Comparison of ENCODE assay signal across 8 cellular contexts in genomic region chr13:36998624-36999041, GRCh38. TPM values are rescaled to one million over a fixed set of nuclear protein-coding genes. Genes with fewer than 3 reads are reported as not detected.
DNase-seq lines count a peak whose midpoint lies in the region; ATAC-seq and TF ChIP-seq lines count a peak whose summit lies in the region.

No MANE protein-coding gene starts in this region.

- peaks cover 24% of the 10 kb centered on the region for H3K4me1 Mint-ChIP-seq in dendritic cell treated with granulocyte-macrophage colony-stimulating factor and Interleukin-4, amounts not matched to agents 40 ng/mL and 50 ng/mL, for 4 days (ENCODE audit: low read depth)
- H3K4me1 Mint-ChIP-seq in stimulated activated naive CD8-positive, alpha-beta T cell treated with anti-CD3 and anti-CD28 coated beads, Interleukin-15, amount 100 ng/mL, for 72 hours, result peaks cover 38% of the 10 kb centered on the region

- H3K27me3 ChIP-seq in HCT116 (ENCODE audit: insufficient read depth, low read length), result no peaks in the 10 kb centered on the region
- H3K27me3 ChIP-seq in WERI-Rb-1 (ENCODE audit: insufficient read depth, low read depth, severe bottlenecking), result no peaks in the 10 kb centered on the region

- no peak for TF ChIP-seq POLR2A in HCT116 (IDR thresholded peaks at IDR 0.05; ENCODE audit: borderline replicate concordance, extremely low read depth, insufficient read depth, insufficient read length)

- RAD21 ChIA-PET in HCT116 (lab: Charles Lee; ENCODE audit: low non-redundant PET in 1 of 2, low total read pairs in 2 of 2, uncharacterized antibody in 2 of 2, unreplicated experiment in 2 of 2), result no interaction called here

- no peak for TF ChIP-seq RAD21 in HCT116 (IDR thresholded peaks at IDR 0.05; ENCODE audit: low read depth)

- H3K27ac Mint-ChIP-seq in dendritic cell treated with granulocyte-macrophage colony-stimulating factor and Interleukin-4, amounts not matched to agents 40 ng/mL and 50 ng/mL, for 4 days, result peak overlapping the region; percentile 99
- H3K27ac Mint-ChIP-seq in stimulated activated naive CD8-positive, alpha-beta T cell treated with anti-CD3 and anti-CD28 coated beads, Interleukin-15, amount 100 ng/mL, for 72 hours, result peak overlapping the region; percentile 100

- no peaks in the 10 kb centered on the region for H4K20me1 ChIP-seq in HCT116 (ENCODE audit: insufficient read depth)

- H3K4me1 ChIP-seq in HCT116 (ENCODE audit: control insufficient read depth in 1 of 2, insufficient read depth in 2 of 2, low read length in 2 of 2), result peaks cover 10 to 17% of the 10 kb centered on the region in 2 experiments; a peak in 3 of 4 replicates

- H3K9me3 Mint-ChIP-seq in dendritic cell treated with granulocyte-macrophage colony-stimulating factor and Interleukin-4, amounts not matched to agents 40 ng/mL and 50 ng/mL, for 4 days, result no peaks in the 10 kb centered on the region
- H3K9me3 Mint-ChIP-seq in stimulated activated naive CD8-positive, alpha-beta T cell treated with anti-CD3 and anti-CD28 coated beads, Interleukin-15, amount 100 ng/mL, for 72 hours, result no peaks in the 10 kb centered on the region

- H3K9me3 ChIP-seq in HCT116 (ENCODE audit: control insufficient read depth in 1 of 2, insufficient read depth in 1 of 2, low read depth in 1 of 2, low read length in 2 of 2), result no peaks in the 10 kb centered on the region
- no peaks in the 10 kb centered on the region for H3K9me3 ChIP-seq in WERI-Rb-1 (ENCODE audit: severe bottlenecking)

- peak overlapping the region; percentile 100 for H3K4me3 Mint-ChIP-seq in dendritic cell treated with granulocyte-macrophage colony-stimulating factor and Interleukin-4, amounts not matched to agents 40 ng/mL and 50 ng/mL, for 4 days
- peak overlapping the region; percentile 97 to 99 for H3K4me3 Mint-ChIP-seq in stimulated activated naive CD8-positive, alpha-beta T cell treated with anti-CD3 and anti-CD28 coated beads, Interleukin-15, amount 100 ng/mL, for 72 hours

- H3K27me3 Mint-ChIP-seq in dendritic cell treated with granulocyte-macrophage colony-stimulating factor and Interleukin-4, amounts not matched to agents 40 ng/mL and 50 ng/mL, for 4 days, result no peaks in the 10 kb centered on the region
- no peaks in the 10 kb centered on the region for H3K27me3 Mint-ChIP-seq in stimulated activated naive CD8-positive, alpha-beta T cell treated with anti-CD3 and anti-CD28 coated beads, Interleukin-15, amount 100 ng/mL, for 72 hours

- H3K4me2 ChIP-seq in HCT116 (ENCODE audit: low read length), result peak overlapping the region; percentile 83

- CTCF ChIA-PET in HCT116 (lab: Charles Lee), result no interaction called here

- H3K36me3 ChIP-seq in HCT116 (ENCODE audit: control insufficient read depth in 1 of 2, insufficient read depth in 2 of 2, low read length in 2 of 2), result peaks cover 13 to 17% of the 10 kb centered on the region in 2 experiments
- peaks cover 13% of the 10 kb centered on the region for H3K36me3 ChIP-seq in WERI-Rb-1

- intact Hi-C loops in HCT116 (cut with micrococcal nuclease), result loop anchor here (5.0 kb wide), 1 partner anchor 716 kb away; no protein-coding TSS in a partner anchor
- intact Hi-C loops in dendritic cell treated with granulocyte-macrophage colony-stimulating factor and Interleukin-4, amounts not matched to agents 40 ng/mL and 50 ng/mL, for 4 days (cut with micrococcal nuclease), result loop anchor here (2.0 to 5.0 kb wide), 2 partner anchors 60 to 581 kb away; partner anchors contain the start of gene SUPT20H

- H3K27ac ChIP-seq in 22Rv1 (peak overlapping the region; percentile 99), HCT116 (ENCODE audit: low read depth, low read length) (peak overlapping the region; percentile 81), WERI-Rb-1 (peak overlapping the region; percentile 99)

- DNase-seq in HCT116 (ENCODE audit: low read depth, low spot score) (no peak), WERI-Rb-1 (peak; percentile 11), lung microvascular endothelial cell (ENCODE audit: low read depth in 2 of 2) (peak; percentile 16 to 17), NCI-H510A treated with DMSO at 0.1 percent for 48 hours (lab: John Stamatoyannopoulos, UW) (no peak), NCI-H446 (lab: John Stamatoyannopoulos, UW) (no peak)
- peak; percentile 16 to 30 for DNase-seq in stimulated activated naive CD8-positive, alpha-beta T cell treated with anti-CD3 and anti-CD28 coated beads, Interleukin-15, amount 100 ng/mL, for 72 hours

- peaks cover 70% of the 10 kb centered on the region for H3K79me2 ChIP-seq in HCT116 (ENCODE audit: insufficient read depth, low read length)

- peak; percentile 8 for ATAC-seq in HCT116
- ATAC-seq in stimulated activated naive CD8-positive, alpha-beta T cell treated with anti-CD3 and anti-CD28 coated beads, Interleukin-15, amount 100 ng/mL, for 72 hours, result no peak

- no peaks in the 10 kb centered on the region for H3K9me2 ChIP-seq in HCT116 (ENCODE audit: insufficient read depth)

- peak overlapping the region; percentile 28 for H2AFZ ChIP-seq in HCT116 (ENCODE audit: low read depth, low read length, poor library complexity, severe bottlenecking)

- peak overlapping the region; percentile 97 for H3K4me3 ChIP-seq in HCT116 (replicated peaks in 1 of 2; ENCODE audit: low read depth in 1 of 2, low read length in 2 of 2)
- H3K4me3 ChIP-seq in WERI-Rb-1 (ENCODE audit: low read depth, low read length), result peak overlapping the region; percentile 73

- POLR2A ChIA-PET in HCT116 (lab: Charles Lee), result no interaction called here

- TF ChIP-seq CTCF in 22Rv1 (IDR thresholded peaks at IDR 0.05) (no peak), HCT116 (IDR thresholded peaks at IDR 0.05 in 2 of 3, conservative IDR thresholded peaks at IDR 0.05 in 1 of 3; ENCODE audit: borderline replicate concordance in 1 of 3, insufficient read depth in 1 of 3, low read depth in 2 of 3, low read length in 2 of 3) (no peak), WERI-Rb-1 (IDR thresholded peaks at IDR 0.05; ENCODE audit: low read depth, low read length) (no peak)

- peaks cover 54% of the 10 kb centered on the region for H3K36me3 Mint-ChIP-seq in dendritic cell treated with granulocyte-macrophage colony-stimulating factor and Interleukin-4, amounts not matched to agents 40 ng/mL and 50 ng/mL, for 4 days (ENCODE audit: low read depth)

- peak overlapping the region; percentile 96 for H3K9ac ChIP-seq in HCT116 (ENCODE audit: low read length)

- no TSS peak for BruUV-seq in HCT116 (replicated peaks; lab: Mats Ljungman, UMichigan)

TF ChIP-seq in HCT116, 20 proteins besides CTCF, POLR2A, EP300 and RAD21:
- TF ChIP-seq ATF3 (IDR thresholded peaks at IDR 0.05) (no peak), ZFX (IDR thresholded peaks at IDR 0.05) (0 out of 2 replicates have a peak, but pooled peaks have one; percentile 20), SP1 (IDR thresholded peaks at IDR 0.05; ENCODE audit: low read depth) (no peak)
- TF ChIP-seq, protein P1, sequence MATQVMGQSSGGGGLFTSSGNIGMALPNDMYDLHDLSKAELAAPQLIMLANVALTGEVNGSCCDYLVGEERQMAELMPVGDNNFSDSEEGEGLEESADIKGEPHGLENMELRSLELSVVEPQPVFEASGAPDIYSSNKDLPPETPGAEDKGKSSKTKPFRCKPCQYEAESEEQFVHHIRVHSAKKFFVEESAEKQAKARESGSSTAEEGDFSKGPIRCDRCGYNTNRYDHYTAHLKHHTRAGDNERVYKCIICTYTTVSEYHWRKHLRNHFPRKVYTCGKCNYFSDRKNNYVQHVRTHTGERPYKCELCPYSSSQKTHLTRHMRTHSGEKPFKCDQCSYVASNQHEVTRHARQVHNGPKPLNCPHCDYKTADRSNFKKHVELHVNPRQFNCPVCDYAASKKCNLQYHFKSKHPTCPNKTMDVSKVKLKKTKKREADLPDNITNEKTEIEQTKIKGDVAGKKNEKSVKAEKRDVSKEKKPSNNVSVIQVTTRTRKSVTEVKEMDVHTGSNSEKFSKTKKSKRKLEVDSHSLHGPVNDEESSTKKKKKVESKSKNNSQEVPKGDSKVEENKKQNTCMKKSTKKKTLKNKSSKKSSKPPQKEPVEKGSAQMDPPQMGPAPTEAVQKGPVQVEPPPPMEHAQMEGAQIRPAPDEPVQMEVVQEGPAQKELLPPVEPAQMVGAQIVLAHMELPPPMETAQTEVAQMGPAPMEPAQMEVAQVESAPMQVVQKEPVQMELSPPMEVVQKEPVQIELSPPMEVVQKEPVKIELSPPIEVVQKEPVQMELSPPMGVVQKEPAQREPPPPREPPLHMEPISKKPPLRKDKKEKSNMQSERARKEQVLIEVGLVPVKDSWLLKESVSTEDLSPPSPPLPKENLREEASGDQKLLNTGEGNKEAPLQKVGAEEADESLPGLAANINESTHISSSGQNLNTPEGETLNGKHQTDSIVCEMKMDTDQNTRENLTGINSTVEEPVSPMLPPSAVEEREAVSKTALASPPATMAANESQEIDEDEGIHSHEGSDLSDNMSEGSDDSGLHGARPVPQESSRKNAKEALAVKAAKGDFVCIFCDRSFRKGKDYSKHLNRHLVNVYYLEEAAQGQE (IDR thresholded peaks at IDR 0.05; ENCODE audit: low read depth), result no peak

RNA-seq across cellular contexts. Expression of gene ALG5, which starts 0.5 kb away (rescaled TPM):
- total RNA-seq in HCT116 (2021; ENCODE audit: unreplicated experiment) (32.2 TPM), lung microvascular endothelial cell (29.0 and 52.8 TPM in 2 replicates)
- polyA plus RNA-seq in HCT116 (2012), result 19.8 and 29.7 TPM in 2 replicates

RNA-seq across cellular contexts. Expression of gene EXOSC8, which starts 2.0 kb away (rescaled TPM):
- 84.5 TPM for total RNA-seq in HCT116 (2021; ENCODE audit: unreplicated experiment)
- 50.1 and 77.2 TPM in 2 replicates for polyA plus RNA-seq in HCT116 (2012)
- 15.9 and 24.0 TPM in 2 replicates for total RNA-seq in lung microvascular endothelial cell

Comparison
In these comparisons a context has a peak if more than half of its experiments do, and no peak if none do; other contexts are left out.
1. DNase-seq: peak in WERI-Rb-1 (single experiment), lung microvascular endothelial cell (2 of 2) and stimulated activated naive CD8-positive, alpha-beta T cell treated with anti-CD3 and anti-CD28 coated beads, Interleukin-15, amount 100 ng/mL, for 72 hours (2 of 2); none in HCT116 (single experiment), NCI-H510A treated with DMSO at 0.1 percent for 48 hours (single experiment) and NCI-H446 (0 of 2).
2. Peak in every context shown above with its lines, with median percentiles within 50 percentile points of each other: H3K27ac ChIP-seq.